16 cellular contexts compared by ENCODE assay signal in genomic region chr12:14767617-14768016, GRCh38. TPM values are rescaled to one million over a fixed set of nuclear protein-coding genes. Genes with fewer than 3 reads are reported as not detected.
A peak's percentile ranks its signal among the peaks of the same experiment; 100 is the strongest.
DNase-seq lines count a peak whose midpoint lies in the region; ATAC-seq and TF ChIP-seq lines count a peak whose summit lies in the region.
"Had no signal": no experiment of that assay in that cellular context is flagged by ENCODE, and none has a peak within 500 bp of the region (broad histone marks: within the 10 kb centered on the region; RNA-seq: fewer than 3 reads in every experiment).

No MANE protein-coding gene starts in this region.

- intact Hi-C loops in activated CD4-positive, alpha-beta T cell treated with anti-CD3 and anti-CD28 coated beads for 36 hours (cut with DNase I, micrococcal nuclease) = no loop called here
- intact Hi-C loops in PC-3 (cut with micrococcal nuclease) = no loop called here

- H3K79me2 ChIP-seq in PC-3 (ENCODE audit: low read length) = peaks cover 29% of the 10 kb centered on the region

- peak overlapping the region; percentile 97 for H3K4me3 Mint-ChIP-seq in activated CD4-positive, alpha-beta T cell treated with anti-CD3 and anti-CD28 coated beads for 36 hours
- H3K4me3 Mint-ChIP-seq in chondrocyte (ENCODE audit: unreplicated experiment) (no peak overlapping the region), progenitor cell of endocrine pancreas (ENCODE audit: low read depth) (peak overlapping the region; percentile 7)

- H2AFZ ChIP-seq in PC-3 (ENCODE audit: low read length) = no peak overlapping the region

- ATAC-seq in activated CD4-positive, alpha-beta T cell treated with anti-CD3 and anti-CD28 coated beads for 36 hours = no peak
- ATAC-seq in PC-3 (no peak), HG03097 (IDR thresholded peaks at IDR 0.05; ENCODE audit: low FRiP score, unreplicated experiment) (no peak), GM19023 (IDR thresholded peaks at IDR 0.05; ENCODE audit: unreplicated experiment) (no peak)

- H3K27me3 ChIP-seq in PC-3 (ENCODE audit: low read length) = no peaks in the 10 kb centered on the region

- H3K9me2 ChIP-seq in PC-3 (replicated peaks; ENCODE audit: low read length) = no peaks in the 10 kb centered on the region

- TF ChIP-seq CTCF in PC-3 (conservative IDR thresholded peaks at IDR 0.05; ENCODE audit: low read depth, low read length) (no peak), chondrocyte (IDR thresholded peaks at IDR 0.05) (no peak), progenitor cell of endocrine pancreas (IDR thresholded peaks at IDR 0.05; ENCODE audit: unreplicated experiment) (no peak)

- H3K4me2 ChIP-seq in PC-3 (ENCODE audit: low read length) = peak overlapping the region; percentile 95; the same call in 1 of the 2 replicates

- no peaks in the 10 kb centered on the region for H3K36me3 ChIP-seq in PC-3 (ENCODE audit: low read depth, low read length)

- H3F3A ChIP-seq in PC-3 (ENCODE audit: low read length, unreplicated experiment) = no peaks in the 10 kb centered on the region

- H3K4me3 ChIP-seq in PC-3 (ENCODE audit: low read length) = no peak overlapping the region

- no TSS peak for BruUV-seq in PC-3 (replicated peaks; lab: Mats Ljungman, UMichigan)

- no peak for DNase-seq in activated CD4-positive, alpha-beta T cell treated with anti-CD3 and anti-CD28 coated beads for 36 hours
- DNase-seq in activated CD4-positive, alpha-beta T cell treated with anti-CD3 and anti-CD28 coated beads, Interleukin-2, amount 50 U/mL, for 4 hours = no peak
- no peak for DNase-seq in PC-3
- no peak for DNase-seq in chondrocyte (ENCODE audit: low spot score)
- no peak for DNase-seq in progenitor cell of endocrine pancreas (ENCODE audit: low spot score, unreplicated experiment)
- DNase-seq in DMS114 treated with DMSO at 0.1 percent for 48 hours (lab: John Stamatoyannopoulos, UW; ENCODE audit: unreplicated experiment) = no peak
- DNase-seq: activated CD4-positive, CD25-positive, alpha-beta regulatory T cell treated with anti-CD3 and anti-CD28 coated beads, Interleukin-2, amount 50 U/mL, for 72 hours; activated gamma-delta T cell; central memory CD4-positive, alpha-beta T cell; GOT3; posterior cingulate gyrus; stimulated activated CD4-positive, alpha-beta T cell treated with anti-CD3 and anti-CD28 coated beads, Interleukin-15, amount 100 ng/mL, for 24 hours had no signal

- no peak overlapping the region for H3K27ac ChIP-seq in PC-3 (ENCODE audit: low read length)

- no peak overlapping the region for H3K27ac Mint-ChIP-seq in activated CD4-positive, alpha-beta T cell treated with anti-CD3 and anti-CD28 coated beads for 36 hours
- H3K27ac Mint-ChIP-seq in chondrocyte (ENCODE audit: unreplicated experiment) = peak overlapping the region; percentile 36
- H3K27ac Mint-ChIP-seq in progenitor cell of endocrine pancreas = no peak overlapping the region

- CTCF ChIA-PET in activated CD4-positive, alpha-beta T cell treated with anti-CD3 and anti-CD28 coated beads for 36 hours (lab: Charles Lee) = no interaction called here
- CTCF ChIA-PET in PC-3 (lab: Charles Lee) = no interaction called here

- no peaks in the 10 kb centered on the region for H3K9me3 ChIP-seq in PC-3 (ENCODE audit: low read length)

- H4K20me1 ChIP-seq in PC-3 (ENCODE audit: low read length) = no peaks in the 10 kb centered on the region; the same call in 1 of the 2 replicates

- POLR2A ChIA-PET in activated CD4-positive, alpha-beta T cell treated with anti-CD3 and anti-CD28 coated beads for 36 hours (lab: Charles Lee) = no interaction called here
- POLR2A ChIA-PET in PC-3 (lab: Charles Lee; ENCODE audit: unreplicated experiment) = no interaction called here

- peaks cover 62% of the 10 kb centered on the region for H3K36me3 Mint-ChIP-seq in activated CD4-positive, alpha-beta T cell treated with anti-CD3 and anti-CD28 coated beads for 36 hours (ENCODE audit: low read depth)
- peaks cover 7% of the 10 kb centered on the region for H3K36me3 Mint-ChIP-seq in chondrocyte (ENCODE audit: low read depth)
- peaks cover 29% of the 10 kb centered on the region for H3K36me3 Mint-ChIP-seq in progenitor cell of endocrine pancreas (ENCODE audit: insufficient read depth)

- peaks cover 12% of the 10 kb centered on the region for H3K9me3 Mint-ChIP-seq in activated CD4-positive, alpha-beta T cell treated with anti-CD3 and anti-CD28 coated beads for 36 hours (ENCODE audit: low read depth)
- H3K9me3 Mint-ChIP-seq in chondrocyte (ENCODE audit: low read depth) (peaks cover 7% of the 10 kb centered on the region), progenitor cell of endocrine pancreas (ENCODE audit: low read depth) (peaks cover 19% of the 10 kb centered on the region)

- no peaks in the 10 kb centered on the region for H3K27me3 Mint-ChIP-seq in activated CD4-positive, alpha-beta T cell treated with anti-CD3 and anti-CD28 coated beads for 36 hours
- H3K27me3 Mint-ChIP-seq in chondrocyte (ENCODE audit: low read depth) (no peaks in the 10 kb centered on the region), progenitor cell of endocrine pancreas (no peaks in the 10 kb centered on the region)

- H3K4me1 Mint-ChIP-seq in activated CD4-positive, alpha-beta T cell treated with anti-CD3 and anti-CD28 coated beads for 36 hours = peaks cover 28% of the 10 kb centered on the region
- peaks cover 44% of the 10 kb centered on the region for H3K4me1 Mint-ChIP-seq in chondrocyte (ENCODE audit: low read depth)
- peaks cover 14% of the 10 kb centered on the region for H3K4me1 Mint-ChIP-seq in progenitor cell of endocrine pancreas (ENCODE audit: low read depth)

- H3K4me1 ChIP-seq in PC-3 (ENCODE audit: insufficient read depth, low read length) = peaks cover 16% of the 10 kb centered on the region

- no peak overlapping the region for H3K9ac ChIP-seq in PC-3 (ENCODE audit: low read length)

RNA-seq across cellular contexts. Expression of gene WBP11, which starts 35.7 kb away (rescaled TPM):
- total RNA-seq in activated CD4-positive, alpha-beta T cell treated with anti-CD3 and anti-CD28 coated beads for 36 hours = 100 to 1,000 TPM; 143 to 193 TPM
- 20.0 and 21.4 TPM in 2 replicates for total RNA-seq in PC-3 (2014; rRNA removed)
- 46.2 to 55.5 TPM (median 51.1 TPM) in 3 replicates for total RNA-seq in chondrocyte
- total RNA-seq in progenitor cell of endocrine pancreas = 112 and 117 TPM in 2 replicates

RNA-seq across cellular contexts. Expression of gene C12orf60, which starts 35.9 kb away (rescaled TPM):
- 1 to 10 TPM; 2.9 to 3.0 TPM for total RNA-seq in activated CD4-positive, alpha-beta T cell treated with anti-CD3 and anti-CD28 coated beads for 36 hours
- 0.29 and 0.47 TPM in 2 replicates for total RNA-seq in PC-3 (2014; rRNA removed)
- 0.82 to 1.0 TPM (median 0.92 TPM) in 3 replicates for total RNA-seq in chondrocyte
- total RNA-seq in progenitor cell of endocrine pancreas = 2.7 and 3.5 TPM in 2 replicates

RNA-seq across cellular contexts. Expression of gene SMCO3, which starts 46.4 kb away (rescaled TPM):
- total RNA-seq in activated CD4-positive, alpha-beta T cell treated with anti-CD3 and anti-CD28 coated beads for 36 hours = not detected
- not detected in 2 replicates for total RNA-seq in PC-3 (2014; rRNA removed)
- 0.15 to 0.17 TPM in 2 of 3 replicates, not detected in the other for total RNA-seq in chondrocyte
- total RNA-seq in progenitor cell of endocrine pancreas = not detected in 2 replicates
- total RNA-seq: LHCN-M2, ureter had no signal
